Comparison of ENCODE assay signal across 8 cellular contexts in genomic region chr5:178206166-178207101, GRCh38. TPM values are rescaled to one million over a fixed set of nuclear protein-coding genes. Genes with fewer than 3 reads are reported as not detected.
DNase-seq lines count a peak whose midpoint lies in the region; ATAC-seq and TF ChIP-seq lines count a peak whose summit lies in the region.

No MANE protein-coding gene starts in this region.

- TF ChIP-seq CTCF in SK-N-SH (IDR thresholded peaks at IDR 0.05), result no peak

- peaks cover 62% of the 10 kb centered on the region for H4K20me1 ChIP-seq in SK-N-SH (ENCODE audit: insufficient read depth)

- H3K9ac ChIP-seq in SK-N-SH, result peak overlapping the region; percentile 95; the same call in 1 of the 2 replicates

- H3K9me2 ChIP-seq in SK-N-SH, result no peaks in the 10 kb centered on the region

- peak overlapping the region; percentile 84 to 90 for H3K4me3 ChIP-seq in SK-N-SH (ENCODE audit: low read depth in 2 of 2, low read length in 1 of 2)
- peak overlapping the region; percentile 100 for H3K4me3 ChIP-seq in iPS-11a (ENCODE audit: low read depth, low read length)

- TF ChIP-seq RAD21 in SK-N-SH (IDR thresholded peaks at IDR 0.05; ENCODE audit: low read length), result no peak

- no peaks in the 10 kb centered on the region for H3K9me3 ChIP-seq in SK-N-SH

- peaks cover 64% of the 10 kb centered on the region for H3K36me3 Mint-ChIP-seq in activated CD8-positive, alpha-beta T cell treated with anti-CD3 and anti-CD28 coated beads, Interleukin-2, amount 10 ng/mL, durations not matched to agents 7 days and 5 days (ENCODE audit: low read depth)
- peaks cover 44 to 62% of the 10 kb centered on the region in 2 donors for H3K36me3 Mint-ChIP-seq in stimulated activated naive B cell treated with anti-CD40 and anti-IgM and Interleukin-4, amounts not matched to agents 10 μg/mL and 1 μg/mL and 100 μg/mL, for 72 hours

- H3K9me3 Mint-ChIP-seq in activated CD8-positive, alpha-beta T cell treated with anti-CD3 and anti-CD28 coated beads, Interleukin-2, amount 10 ng/mL, durations not matched to agents 7 days and 5 days (ENCODE audit: insufficient read depth), result no peaks in the 10 kb centered on the region
- H3K9me3 Mint-ChIP-seq in stimulated activated naive B cell treated with anti-CD40 and anti-IgM and Interleukin-4, amounts not matched to agents 10 μg/mL and 1 μg/mL and 100 μg/mL, for 72 hours, result peaks cover 0 to 3% of the 10 kb centered on the region in 2 donors

- peaks cover 14 to 21% of the 10 kb centered on the region in 2 experiments for H3K4me1 ChIP-seq in SK-N-SH (ENCODE audit: control insufficient read depth in 1 of 2, insufficient read depth in 2 of 2, low read depth in 1 of 2, low read length in 1 of 2)

- H3K27ac ChIP-seq in SK-N-SH (ENCODE audit: low read depth in 2 of 2, low read length in 1 of 2), result no peak overlapping the region; a peak in 1 of 4 replicates

- POLR2A ChIA-PET in SK-N-SH (lab: Yijun Ruan, JAX), result interaction anchor here (1.1 kb wide), 1 partner anchor 26 kb away, joined by 3 read pairs; the partner anchor contains the start of gene PHYKPL
- POLR2A ChIA-PET in activated CD8-positive, alpha-beta T cell treated with anti-CD3 and anti-CD28 coated beads, Interleukin-2, amount 10 ng/mL, durations not matched to agents 7 days and 5 days (lab: Charles Lee), result interaction anchor here (0.9 to 3.9 kb wide), 3 partner anchors 10 to 29 kb away, joined by 3 to 21 read pairs (median 3); no protein-coding TSS in a partner anchor

- H3K4me1 Mint-ChIP-seq in activated CD8-positive, alpha-beta T cell treated with anti-CD3 and anti-CD28 coated beads, Interleukin-2, amount 10 ng/mL, durations not matched to agents 7 days and 5 days (ENCODE audit: low read depth), result peaks cover 44% of the 10 kb centered on the region
- peaks cover 33 to 57% of the 10 kb centered on the region in 2 donors for H3K4me1 Mint-ChIP-seq in stimulated activated naive B cell treated with anti-CD40 and anti-IgM and Interleukin-4, amounts not matched to agents 10 μg/mL and 1 μg/mL and 100 μg/mL, for 72 hours

- peaks cover 80% of the 10 kb centered on the region for H3K79me2 ChIP-seq in SK-N-SH (ENCODE audit: insufficient read depth)

- no peak for TF ChIP-seq EP300 in SK-N-SH (IDR thresholded peaks at IDR 0.05; ENCODE audit: borderline replicate concordance in 1 of 2, low read depth in 1 of 2, low read length in 1 of 2)

- peak overlapping the region; percentile 94 for H3K4me2 ChIP-seq in SK-N-SH

- H3K36me3 ChIP-seq in SK-N-SH (replicated peaks in 1 of 2; ENCODE audit: control insufficient read depth in 1 of 2, insufficient read depth in 2 of 2, low read length in 1 of 2), result peaks cover 45 to 54% of the 10 kb centered on the region in 2 experiments

- peak overlapping the region; percentile 85 for H3K27ac Mint-ChIP-seq in activated CD8-positive, alpha-beta T cell treated with anti-CD3 and anti-CD28 coated beads, Interleukin-2, amount 10 ng/mL, durations not matched to agents 7 days and 5 days
- peak overlapping the region; percentile 92 for H3K27ac Mint-ChIP-seq in stimulated activated naive B cell treated with anti-CD40 and anti-IgM and Interleukin-4, amounts not matched to agents 10 μg/mL and 1 μg/mL and 100 μg/mL, for 72 hours

- no peaks in the 10 kb centered on the region for H3K27me3 ChIP-seq in SK-N-SH (ENCODE audit: insufficient read depth)

- peaks cover 7% of the 10 kb centered on the region for H3F3A ChIP-seq in SK-N-SH (replicated peaks; ENCODE audit: insufficient read depth)

- CTCF ChIA-PET in SK-N-SH (lab: Yijun Ruan, JAX), result interaction anchor here (1.0 to 2.3 kb wide), 3 partner anchors 10 to 130 kb away, joined by 3 to 6 read pairs (median 4); partner anchors contain the start of gene PHYKPL
- CTCF ChIA-PET in activated CD8-positive, alpha-beta T cell treated with anti-CD3 and anti-CD28 coated beads, Interleukin-2, amount 10 ng/mL, durations not matched to agents 7 days and 5 days (lab: Charles Lee), result interaction anchor here (0.6 to 1.8 kb wide), 5 partner anchors 10 to 131 kb away, joined by 3 to 11 read pairs (median 5); no protein-coding TSS in a partner anchor

- peak overlapping the region; percentile 89 for H3K4me3 Mint-ChIP-seq in activated CD8-positive, alpha-beta T cell treated with anti-CD3 and anti-CD28 coated beads, Interleukin-2, amount 10 ng/mL, durations not matched to agents 7 days and 5 days
- H3K4me3 Mint-ChIP-seq in stimulated activated naive B cell treated with anti-CD40 and anti-IgM and Interleukin-4, amounts not matched to agents 10 μg/mL and 1 μg/mL and 100 μg/mL, for 72 hours, result peak overlapping the region; percentile 88 to 95

- no peak for ATAC-seq in SK-N-SH treated with all-trans-retinoic acid at 6 μM for 48 hours
- ATAC-seq in activated CD8-positive, alpha-beta T cell treated with anti-CD3 and anti-CD28 coated beads, Interleukin-2, amount 10 ng/mL, durations not matched to agents 7 days and 5 days, result no peak
- ATAC-seq in stimulated activated naive B cell treated with anti-CD40 and anti-IgM and Interleukin-4, amounts not matched to agents 10 μg/mL and 1 μg/mL and 100 μg/mL, for 72 hours (replicated peaks), result no peak
- no peak for ATAC-seq in GM19035 (IDR thresholded peaks at IDR 0.05; ENCODE audit: unreplicated experiment)

- H3K27me3 Mint-ChIP-seq in activated CD8-positive, alpha-beta T cell treated with anti-CD3 and anti-CD28 coated beads, Interleukin-2, amount 10 ng/mL, durations not matched to agents 7 days and 5 days (ENCODE audit: low read depth), result peaks cover 2% of the 10 kb centered on the region
- H3K27me3 Mint-ChIP-seq in stimulated activated naive B cell treated with anti-CD40 and anti-IgM and Interleukin-4, amounts not matched to agents 10 μg/mL and 1 μg/mL and 100 μg/mL, for 72 hours, result peaks cover 4 to 5% of the 10 kb centered on the region in 2 donors

- DNase-seq in SK-N-SH, result no peak
- DNase-seq in activated CD8-positive, alpha-beta T cell treated with anti-CD3 and anti-CD28 coated beads, Interleukin-2, amount 10 ng/mL, durations not matched to agents 7 days and 5 days, result no peak
- DNase-seq in stimulated activated naive B cell treated with anti-CD40 and anti-IgM and Interleukin-4, amounts not matched to agents 10 μg/mL and 1 μg/mL and 100 μg/mL, for 72 hours, result no peak
- DNase-seq in NCI-H1105 (lab: John Stamatoyannopoulos, UW), result no peak
- DNase-seq in effector CD4-positive, alpha-beta T cell, result no peak

- WGBS in SK-N-SH (ENCODE audit: low lambda C conversion rate), result 31% methylated on average over 12 of the region's 12 CpGs

- no peak overlapping the region for H2AFZ ChIP-seq in SK-N-SH (ENCODE audit: low read depth)

TF ChIP-seq in SK-N-SH, 30 proteins besides CTCF, POLR2A, EP300 and RAD21 (continues in another document):
- TF ChIP-seq RFX5 (IDR thresholded peaks at IDR 0.05; ENCODE audit: low read length), result no peak
- no peak for TF ChIP-seq EZH2phosphoT487 (IDR thresholded peaks at IDR 0.05; ENCODE audit: borderline replicate concordance, low read depth)
- TF ChIP-seq TEAD4 (IDR thresholded peaks at IDR 0.05; ENCODE audit: borderline replicate concordance, insufficient read depth), result no peak
- TF ChIP-seq MXI1 (IDR thresholded peaks at IDR 0.05; ENCODE audit: low read depth, low read length), result no peak
- TF ChIP-seq GATA2 (CRISPR knock-in tag; IDR thresholded peaks at IDR 0.05), result no peak
- TF ChIP-seq RXRA (IDR thresholded peaks at IDR 0.05; ENCODE audit: borderline replicate concordance, low read depth), result no peak

TF ChIP-seq in SK-N-SH treated with all-trans-retinoic acid at 6 μM for 48 hours, 23 proteins besides CTCF, POLR2A, EP300 and RAD21:
- TF ChIP-seq PPARA (CRISPR knock-in tag; IDR thresholded peaks at IDR 0.05; ENCODE audit: borderline replicate concordance) (no peak), CSDC2 (CRISPR knock-in tag; IDR thresholded peaks at IDR 0.05) (no peak), TOX (CRISPR knock-in tag; IDR thresholded peaks at IDR 0.05; ENCODE audit: borderline replicate concordance) (no peak), OSR1 (CRISPR knock-in tag; IDR thresholded peaks at IDR 0.05) (no peak), ZC3H10 (CRISPR knock-in tag; IDR thresholded peaks at IDR 0.05) (no peak), ESRRG (CRISPR knock-in tag; IDR thresholded peaks at IDR 0.05) (no peak)

RNA-seq across cellular contexts. Expression of gene HNRNPAB, which starts 2.1 kb away (rescaled TPM):
- polyA plus RNA-seq in SK-N-SH (2012; rRNA removed), result 157 and 164 TPM in 2 replicates
- 179 and 207 TPM in 2 replicates for polyA plus RNA-seq in SK-N-SH (2012; cell fraction: cytosol; rRNA removed)
- polyA plus RNA-seq in SK-N-SH (2012; cell fraction: nucleus; rRNA removed), result 80.9 and 111 TPM in 2 replicates
- total RNA-seq in activated CD8-positive, alpha-beta T cell treated with anti-CD3 and anti-CD28 coated beads, Interleukin-2, amount 10 ng/mL, durations not matched to agents 7 days and 5 days, result 100 to 1,000 TPM; 335 to 336 TPM

RNA-seq across cellular contexts. Expression of gene GMCL2, which starts 19.3 kb away (rescaled TPM):
- polyA plus RNA-seq in SK-N-SH (2012; rRNA removed), result not detected in 2 replicates
- 0.01 TPM in 2 replicates for polyA plus RNA-seq in SK-N-SH (2012; cell fraction: cytosol; rRNA removed)
- not detected in 2 replicates for polyA plus RNA-seq in SK-N-SH (2012; cell fraction: nucleus; rRNA removed)
- not detected for total RNA-seq in activated CD8-positive, alpha-beta T cell treated with anti-CD3 and anti-CD28 coated beads, Interleukin-2, amount 10 ng/mL, durations not matched to agents 7 days and 5 days

RNA-seq across cellular contexts. Expression of gene PHYKPL, which starts 26.2 kb away (rescaled TPM):
- polyA plus RNA-seq in SK-N-SH (2012; rRNA removed), result 46.8 and 61.3 TPM in 2 replicates
- polyA plus RNA-seq in SK-N-SH (2012; cell fraction: cytosol; rRNA removed), result 18.4 and 23.3 TPM in 2 replicates
- 262 and 272 TPM in 2 replicates for polyA plus RNA-seq in SK-N-SH (2012; cell fraction: nucleus; rRNA removed)
- 100 to 1,000 TPM; 125 to 126 TPM for total RNA-seq in activated CD8-positive, alpha-beta T cell treated with anti-CD3 and anti-CD28 coated beads, Interleukin-2, amount 10 ng/mL, durations not matched to agents 7 days and 5 days

RNA-seq across cellular contexts. Expression of gene NHP2, which starts 52.7 kb away (rescaled TPM):
- polyA plus RNA-seq in SK-N-SH (2012; rRNA removed), result 313 and 455 TPM in 2 replicates
- polyA plus RNA-seq in SK-N-SH (2012; cell fraction: cytosol; rRNA removed), result 325 and 409 TPM in 2 replicates
- polyA plus RNA-seq in SK-N-SH (2012; cell fraction: nucleus; rRNA removed), result 134 and 156 TPM in 2 replicates
- 100 to 1,000 TPM; 176 to 184 TPM for total RNA-seq in activated CD8-positive, alpha-beta T cell treated with anti-CD3 and anti-CD28 coated beads, Interleukin-2, amount 10 ng/mL, durations not matched to agents 7 days and 5 days
